Comparison of ENCODE assay signal across 10 cellular contexts in the genomic region with DNA sequence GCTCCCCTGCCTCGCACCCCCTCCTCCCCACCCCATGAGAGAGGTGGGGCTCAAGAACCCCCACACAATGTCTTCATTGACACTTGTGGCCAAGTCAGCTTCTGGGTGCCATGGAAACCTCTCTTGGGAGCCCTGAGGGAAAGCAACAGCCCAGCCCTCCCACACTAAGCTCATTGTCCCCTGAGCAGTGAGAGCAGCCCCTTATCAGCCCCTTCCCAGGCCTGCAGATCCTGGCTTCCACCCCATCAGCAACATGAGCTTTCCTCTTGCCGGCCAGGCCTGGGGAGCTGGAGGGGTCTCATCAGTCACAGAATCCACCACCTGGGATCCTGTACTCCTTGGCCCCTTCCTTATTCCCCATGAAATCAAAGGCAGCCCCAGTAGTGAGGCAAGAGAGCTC.
DNase-seq lines count a peak whose midpoint lies in the region; ATAC-seq, FAIRE-seq and TF ChIP-seq lines count a peak whose summit lies in the region.
"Had no signal": no experiment of that assay in that cellular context is flagged by ENCODE, and none has a peak within 500 bp of the region (broad histone marks: within the 10 kb centered on the region; RNA-seq: fewer than 3 reads in every experiment).

No MANE protein-coding gene starts in this region.

- no peak for FAIRE-seq in GM12891 (lab: Jason Lieb, UNC)

- no peak overlapping the region for H3K4me3 Mint-ChIP-seq in natural killer cell treated with Interleukin-12 subunit alpha and Interleukin-12 subunit beta and Interleukin-15 and Interleukin-18, amount 100 ng/mL, for 72 hours
- H3K4me3 Mint-ChIP-seq in natural killer cell, result no peak overlapping the region
- H3K4me3 Mint-ChIP-seq in naive thymus-derived CD4-positive, alpha-beta T cell, result no peak overlapping the region

- H3K27me3 ChIP-seq in naive thymus-derived CD4-positive, alpha-beta T cell (ENCODE audit: control insufficient read depth in 2 of 2, insufficient read depth in 2 of 2, low read length in 2 of 2), result no peaks in the 10 kb centered on the region
- no peaks in the 10 kb centered on the region for H3K27me3 ChIP-seq in vagina

- H3K9me3 ChIP-seq in naive thymus-derived CD4-positive, alpha-beta T cell (ENCODE audit: control insufficient read depth in 2 of 3, low read length in 3 of 3), result no peaks in the 10 kb centered on the region
- H3K9me3 ChIP-seq in vagina, result no peaks in the 10 kb centered on the region

- ATAC-seq in natural killer cell treated with Interleukin-12 subunit alpha and Interleukin-12 subunit beta and Interleukin-15 and Interleukin-18, amount 100 ng/mL, for 72 hours, result no peak
- ATAC-seq in natural killer cell (no peak), GM19463 (IDR thresholded peaks at IDR 0.05; ENCODE audit: unreplicated experiment) (no peak)
- no peak for ATAC-seq in naive thymus-derived CD4-positive, alpha-beta T cell

- intact Hi-C loops in natural killer cell (cut with micrococcal nuclease) (loop anchor here (5.0 kb wide), 1 partner anchor 41 kb away; no protein-coding TSS in a partner anchor), vagina (cut with DNase I) (loop anchor here (10.0 kb wide), 1 partner anchor 78 kb away; no protein-coding TSS in a partner anchor)
- intact Hi-C loops in naive thymus-derived CD4-positive, alpha-beta T cell (cut with micrococcal nuclease), result loop anchor here (5.0 kb wide), 3 partner anchors 64 to 144 kb away; no protein-coding TSS in a partner anchor

- CTCF ChIA-PET in naive thymus-derived CD4-positive, alpha-beta T cell (lab: Charles Lee), result no interaction called here

- no peaks in the 10 kb centered on the region for H3K9me3 Mint-ChIP-seq in natural killer cell treated with Interleukin-12 subunit alpha and Interleukin-12 subunit beta and Interleukin-15 and Interleukin-18, amount 100 ng/mL, for 72 hours
- H3K9me3 Mint-ChIP-seq in natural killer cell, result no peaks in the 10 kb centered on the region
- peaks cover 0 to 7% (median 0%) of the 10 kb centered on the region in 11 donors for H3K9me3 Mint-ChIP-seq in naive thymus-derived CD4-positive, alpha-beta T cell

- no peak for TF ChIP-seq POLR2A in vagina (IDR thresholded peaks at IDR 0.05)
- TF ChIP-seq POLR2A in GM12891 (IDR thresholded peaks at IDR 0.05; ENCODE audit: low read depth, low read length), result no peak

- POLR2A ChIA-PET in naive thymus-derived CD4-positive, alpha-beta T cell (lab: Charles Lee), result interaction anchor here (1.0 kb wide), 1 partner anchor 107 kb away, joined by 5 read pairs; no protein-coding TSS in a partner anchor

- H3K4me1 ChIP-seq in naive thymus-derived CD4-positive, alpha-beta T cell (ENCODE audit: control insufficient read depth in 2 of 2, insufficient read depth in 2 of 2, low read length in 2 of 2), result peaks cover 55 to 57% of the 10 kb centered on the region in 2 donors
- peaks cover 75% of the 10 kb centered on the region for H3K4me1 ChIP-seq in vagina

- no peaks in the 10 kb centered on the region for H3K27me3 Mint-ChIP-seq in natural killer cell treated with Interleukin-12 subunit alpha and Interleukin-12 subunit beta and Interleukin-15 and Interleukin-18, amount 100 ng/mL, for 72 hours
- H3K27me3 Mint-ChIP-seq in natural killer cell (ENCODE audit: low read depth in 2 of 2), result no peaks in the 10 kb centered on the region
- H3K27me3 Mint-ChIP-seq in naive thymus-derived CD4-positive, alpha-beta T cell, result no peaks in the 10 kb centered on the region

- TF ChIP-seq CTCF in natural killer cell (IDR thresholded peaks at IDR 0.05), result no peak
- no peak for TF ChIP-seq CTCF in vagina (IDR thresholded peaks at IDR 0.05)

- no peaks in the 10 kb centered on the region for H3K36me3 ChIP-seq in naive thymus-derived CD4-positive, alpha-beta T cell (ENCODE audit: control insufficient read depth in 2 of 3, insufficient read depth in 3 of 3, low read length in 3 of 3)
- H3K36me3 ChIP-seq in vagina, result no peaks in the 10 kb centered on the region

- no peak overlapping the region for H3K27ac ChIP-seq in naive thymus-derived CD4-positive, alpha-beta T cell (ENCODE audit: low read depth, low read length)
- H3K27ac ChIP-seq in vagina, result peak overlapping the region; percentile 84

- H3K4me1 Mint-ChIP-seq in natural killer cell treated with Interleukin-12 subunit alpha and Interleukin-12 subunit beta and Interleukin-15 and Interleukin-18, amount 100 ng/mL, for 72 hours (ENCODE audit: low read depth in 2 of 2), result peaks cover 50 to 55% of the 10 kb centered on the region in 2 donors
- peaks cover 40 to 64% of the 10 kb centered on the region in 2 donors for H3K4me1 Mint-ChIP-seq in natural killer cell
- H3K4me1 Mint-ChIP-seq in naive thymus-derived CD4-positive, alpha-beta T cell, result peaks cover 37 to 83% (median 69%) of the 10 kb centered on the region in 7 donors

- H3K4me3 ChIP-seq in naive thymus-derived CD4-positive, alpha-beta T cell (ENCODE audit: low read length), result no peak overlapping the region
- H3K4me3 ChIP-seq in vagina, result no peak overlapping the region

- H3K27ac Mint-ChIP-seq in natural killer cell treated with Interleukin-12 subunit alpha and Interleukin-12 subunit beta and Interleukin-15 and Interleukin-18, amount 100 ng/mL, for 72 hours, result peak overlapping the region; percentile 37 to 50
- H3K27ac Mint-ChIP-seq in natural killer cell, result peak overlapping the region in 1 of 2 donors; percentile 63
- H3K27ac Mint-ChIP-seq in naive thymus-derived CD4-positive, alpha-beta T cell, result peak overlapping the region in 5 of 9 donors; percentile 36 to 95 (median 77)

- H3K36me3 Mint-ChIP-seq in natural killer cell treated with Interleukin-12 subunit alpha and Interleukin-12 subunit beta and Interleukin-15 and Interleukin-18, amount 100 ng/mL, for 72 hours, result no peaks in the 10 kb centered on the region
- no peaks in the 10 kb centered on the region for H3K36me3 Mint-ChIP-seq in natural killer cell
- peaks cover 0 to 22% (median 0%) of the 10 kb centered on the region in 5 donors for H3K36me3 Mint-ChIP-seq in naive thymus-derived CD4-positive, alpha-beta T cell

- DNase-seq in natural killer cell treated with Interleukin-12 subunit alpha and Interleukin-12 subunit beta and Interleukin-15 and Interleukin-18, amount 100 ng/mL, for 72 hours (ENCODE audit: low spot score), result no peak
- DNase-seq in natural killer cell, result no peak
- DNase-seq in epidermal melanocyte (ENCODE audit: insufficient read length, low spot score), result peak; percentile 36
- peak in 1 of 9 donors; percentile 18 for DNase-seq in naive thymus-derived CD4-positive, alpha-beta T cell
- DNase-seq in vagina (ENCODE audit: extremely low spot score in 2 of 2), result peak; percentile 58 to 85
- DNase-seq in GM12891 (ENCODE audit: insufficient read length, low spot score), result no peak
- no peak for DNase-seq in SHP77 (lab: John Stamatoyannopoulos, UW)
- DNase-seq: activated CD4-positive, CD25-positive, alpha-beta regulatory T cell treated with anti-CD3 and anti-CD28 coated beads, Interleukin-2, amount 50 U/mL, for 72 hours; NCI-H69 had no signal

TF ChIP-seq in GM12891, 5 proteins besides CTCF, POLR2A, EP300 and RAD21:
- TF ChIP-seq PAX5 (IDR thresholded peaks at IDR 0.05; ENCODE audit: insufficient read depth, low read length, severe bottlenecking), result no peak
- TF ChIP-seq TAF1 (IDR thresholded peaks at IDR 0.05; ENCODE audit: low read depth, low read length), result no peak
- no peak for TF ChIP-seq SPI1 (IDR thresholded peaks at IDR 0.05; ENCODE audit: low read depth, low read length)
- TF ChIP-seq POLR2AphosphoS5 (IDR thresholded peaks at IDR 0.05; ENCODE audit: low read depth, low read length), result no peak
- no peak for TF ChIP-seq POU2F2 (IDR thresholded peaks at IDR 0.05; ENCODE audit: low read depth, low read length)

Comparison
In these comparisons a context has a peak if more than half of its experiments do, and no peak if none do; other contexts are left out.
1. DNase-seq: peak in epidermal melanocyte (single experiment) and vagina (2 of 2); none in natural killer cell treated with Interleukin-12 subunit alpha and Interleukin-12 subunit beta and Interleukin-15 and Interleukin-18, amount 100 ng/mL, for 72 hours (single experiment), natural killer cell (single experiment), GM12891 (single experiment) and SHP77 (0 of 2).